22 cellular contexts compared by ENCODE assay signal in the genomic region with DNA sequence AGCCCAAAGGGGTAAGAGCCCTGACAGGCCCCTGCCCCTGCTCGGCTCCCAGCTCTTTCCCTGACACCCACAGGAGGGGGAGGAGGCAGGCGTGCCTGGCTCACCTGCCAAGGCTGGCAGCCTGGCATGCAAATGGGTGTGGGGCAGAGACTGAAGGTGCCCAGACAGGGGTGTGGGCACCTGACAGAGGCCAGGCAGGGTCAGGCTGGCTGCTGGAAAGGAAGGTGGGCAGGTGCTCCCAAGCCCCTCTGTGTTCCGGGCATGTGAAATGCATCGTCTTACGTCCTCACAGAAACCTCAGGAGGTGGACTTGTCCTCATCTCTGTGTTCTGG.
"Had no signal": no experiment of that assay in that cellular context is flagged by ENCODE, and none has a peak within 500 bp of the region (broad histone marks: within the 10 kb centered on the region; RNA-seq: fewer than 3 reads in every experiment).

No MANE protein-coding gene starts in this region.

- H3K27me3 ChIP-seq: gastrocnemius medialis, heart left ventricle, neural progenitor cell, thyroid gland, vagina had no signal

- H3K27me3 Mint-ChIP-seq: dendritic cell treated with granulocyte-macrophage colony-stimulating factor and Interleukin-4, amounts not matched to agents 40 ng/mL and 50 ng/mL, for 4 days had no signal

- H3K27ac Mint-ChIP-seq: activated CD8-positive, alpha-beta T cell treated with anti-CD3 and anti-CD28 coated beads for 36 hours; activated naive CD8-positive, alpha-beta T cell treated with anti-CD3 and anti-CD28 coated beads for 36 hours; activated T-cell treated with anti-CD3 and anti-CD28 coated beads, Interleukin-2, amount 50 U/mL, for 72 hours; dendritic cell treated with granulocyte-macrophage colony-stimulating factor and Interleukin-4, amounts not matched to agents 40 ng/mL and 50 ng/mL, for 4 days; effector memory CD8-positive, alpha-beta T cell; immature natural killer cell; stimulated activated memory B cell treated with anti-CD40 and anti-IgM and Interleukin-4, amounts not matched to agents 10 μg/mL and 1 μg/mL and 100 μg/mL, for 72 hours had no signal

- H3K36me3 Mint-ChIP-seq: activated naive CD8-positive, alpha-beta T cell treated with anti-CD3 and anti-CD28 coated beads for 36 hours; immature natural killer cell; neural progenitor cell; stimulated activated memory B cell treated with anti-CD40 and anti-IgM and Interleukin-4, amounts not matched to agents 10 μg/mL and 1 μg/mL and 100 μg/mL, for 72 hours; WTC11 had no signal

- ATAC-seq: activated CD8-positive, alpha-beta T cell treated with anti-CD3 and anti-CD28 coated beads for 36 hours; activated T-cell treated with anti-CD3 and anti-CD28 coated beads, Interleukin-2, amount 50 U/mL, for 72 hours; effector memory CD8-positive, alpha-beta T cell; gastrocnemius medialis; heart left ventricle; stimulated activated memory B cell treated with anti-CD40 and anti-IgM and Interleukin-4, amounts not matched to agents 10 μg/mL and 1 μg/mL and 100 μg/mL, for 72 hours had no signal

- H3K9me3 Mint-ChIP-seq: activated CD8-positive, alpha-beta T cell treated with anti-CD3 and anti-CD28 coated beads for 36 hours; activated naive CD8-positive, alpha-beta T cell treated with anti-CD3 and anti-CD28 coated beads for 36 hours; activated T-cell treated with anti-CD3 and anti-CD28 coated beads, Interleukin-2, amount 50 U/mL, for 72 hours; dendritic cell treated with granulocyte-macrophage colony-stimulating factor and Interleukin-4, amounts not matched to agents 40 ng/mL and 50 ng/mL, for 4 days; effector memory CD8-positive, alpha-beta T cell; immature natural killer cell; stimulated activated memory B cell treated with anti-CD40 and anti-IgM and Interleukin-4, amounts not matched to agents 10 μg/mL and 1 μg/mL and 100 μg/mL, for 72 hours; WTC11 had no signal

- H3K36me3 ChIP-seq: brain microvascular endothelial cell, gastrocnemius medialis, heart left ventricle, neural progenitor cell, thyroid gland, vagina had no signal

- H3K9me3 ChIP-seq: gastrocnemius medialis, heart left ventricle, thyroid gland, vagina had no signal

- H3K4me3 Mint-ChIP-seq: activated CD8-positive, alpha-beta T cell treated with anti-CD3 and anti-CD28 coated beads for 36 hours; activated naive CD8-positive, alpha-beta T cell treated with anti-CD3 and anti-CD28 coated beads for 36 hours; activated T-cell treated with anti-CD3 and anti-CD28 coated beads, Interleukin-2, amount 50 U/mL, for 72 hours; dendritic cell treated with granulocyte-macrophage colony-stimulating factor and Interleukin-4, amounts not matched to agents 40 ng/mL and 50 ng/mL, for 4 days; effector memory CD8-positive, alpha-beta T cell; immature natural killer cell; neural progenitor cell; stimulated activated memory B cell treated with anti-CD40 and anti-IgM and Interleukin-4, amounts not matched to agents 10 μg/mL and 1 μg/mL and 100 μg/mL, for 72 hours; WTC11 had no signal

- H3K4me1 Mint-ChIP-seq: activated naive CD8-positive, alpha-beta T cell treated with anti-CD3 and anti-CD28 coated beads for 36 hours; immature natural killer cell; stimulated activated memory B cell treated with anti-CD40 and anti-IgM and Interleukin-4, amounts not matched to agents 10 μg/mL and 1 μg/mL and 100 μg/mL, for 72 hours had no signal

- H3K27ac ChIP-seq: brain microvascular endothelial cell, epithelial cell of prostate, gastrocnemius medialis, heart left ventricle, neural progenitor cell, thyroid gland, vagina had no signal

- H3K4me3 ChIP-seq: gastrocnemius medialis, heart left ventricle, neural progenitor cell, thyroid gland, vagina had no signal

- DNase-seq: activated CD4-positive, alpha-beta T cell treated with anti-CD3 and anti-CD28 coated beads for 4 hours; activated CD8-positive, alpha-beta memory T cell treated with anti-CD3 and anti-CD28 coated beads, Interleukin-2, amount 50 U/mL, for 4 hours; activated CD8-positive, alpha-beta T cell treated with anti-CD3 and anti-CD28 coated beads for 36 hours; activated gamma-delta T cell treated with Interleukin-2 at 50 U/mL for 16 hours; activated naive CD8-positive, alpha-beta T cell treated with anti-CD3 and anti-CD28 coated beads for 36 hours; activated T-cell treated with anti-CD3 and anti-CD28 coated beads, Interleukin-2, amount 50 U/mL, for 72 hours; brain microvascular endothelial cell; effector memory CD8-positive, alpha-beta T cell; gastrocnemius medialis; heart left ventricle; immature natural killer cell; mesendoderm; retina; stimulated activated CD4-positive, alpha-beta T cell treated with anti-CD3 and anti-CD28 coated beads, Interleukin-2, amount 100 ng/mL, for 48 hours; T-helper 2 cell; thyroid gland had no signal
